ENCODE assay signal across 8 cellular contexts in the genomic region with DNA sequence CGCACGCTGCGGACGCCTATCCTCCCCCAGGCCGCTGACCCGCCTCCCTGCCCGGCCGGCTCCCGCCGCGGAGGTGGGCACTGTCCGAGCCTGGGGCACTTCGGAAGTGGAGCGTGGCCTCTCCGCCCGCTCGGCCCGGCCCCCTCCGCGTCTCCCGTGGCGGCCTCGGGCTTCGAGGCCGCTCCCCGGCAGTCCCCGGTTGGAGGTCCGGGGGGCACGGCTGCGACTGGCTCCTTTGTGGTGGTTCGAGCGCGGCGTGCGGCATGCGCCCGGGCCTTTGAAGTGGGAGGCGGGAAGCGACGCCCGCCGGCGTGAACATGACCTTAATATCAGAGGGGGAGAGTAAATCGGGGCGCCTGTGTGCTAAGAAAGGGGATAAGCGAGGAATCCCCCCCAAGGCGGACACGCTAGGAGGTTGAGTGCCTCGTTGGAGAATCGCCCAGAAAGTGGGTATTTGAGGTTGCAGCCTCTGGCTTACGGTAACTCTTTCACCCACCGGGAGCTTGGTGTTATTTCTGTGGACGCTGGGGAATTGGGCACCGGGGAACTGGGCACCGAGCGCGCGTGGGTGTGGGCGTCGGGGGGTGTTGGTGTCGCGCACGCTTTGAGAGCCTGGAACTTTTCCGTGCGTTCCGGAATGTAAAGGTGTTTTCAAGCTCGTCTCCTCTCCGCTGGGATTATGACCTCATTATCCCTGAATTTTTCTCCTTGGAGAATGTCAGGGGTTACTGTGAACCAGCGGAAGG. TPM values are rescaled to one million over a fixed set of nuclear protein-coding genes. Genes with fewer than 3 reads are reported as not detected.
DNase-seq lines count a peak whose midpoint lies in the region; ATAC-seq and TF ChIP-seq lines count a peak whose summit lies in the region.

No MANE protein-coding gene starts in this region.

- no peaks in the 10 kb centered on the region for H3K4me1 ChIP-seq in aorta (ENCODE audit: control insufficient read depth in 1 of 2, insufficient read depth in 2 of 2, low read length in 2 of 2)

- H3K27ac Mint-ChIP-seq in HFFc6 = peak overlapping the region; percentile 86

- DNase-seq in HFFc6 (no peak), NCI-H1092 (lab: John Stamatoyannopoulos, UW) (peak; percentile 2), fibroblast of mammary gland (ENCODE audit: low read depth) (no peak), omental fat pad (ENCODE audit: low spot score) (no peak), aorta (no peak), NCI-H2107 (lab: John Stamatoyannopoulos, UW) (no peak)
- DNase-seq in activated T-cell treated with anti-CD3 and anti-CD28 coated beads, Interleukin-2, amount 50 U/mL, for 48 hours = peak; percentile 60 to 61

- no peaks in the 10 kb centered on the region for H3K9me3 Mint-ChIP-seq in HFFc6

- H3K36me3 ChIP-seq in aorta (ENCODE audit: control insufficient read depth in 1 of 2, insufficient read depth in 2 of 2, low read length in 1 of 2) = no peaks in the 10 kb centered on the region

- peak overlapping the region in 1 of 2 donors; percentile 28 for H3K27ac ChIP-seq in aorta (ENCODE audit: low read depth in 1 of 2, low read length in 2 of 2)

- H3K36me3 Mint-ChIP-seq in HFFc6 (ENCODE audit: low read depth) = no peaks in the 10 kb centered on the region

- TF ChIP-seq CTCF in HFFc6 (IDR thresholded peaks at IDR 0.05) = no peak
- TF ChIP-seq CTCF in fibroblast of mammary gland (conservative IDR thresholded peaks at IDR 0.05; ENCODE audit: control insufficient read depth, insufficient read depth, low read depth, low read length) = no peak
- TF ChIP-seq CTCF in omental fat pad (IDR thresholded peaks at IDR 0.05) = no peak

- no peaks in the 10 kb centered on the region for H3K9me3 ChIP-seq in aorta (ENCODE audit: control insufficient read depth, low read length)

- 0% methylated on average over 43 to 69 of the region's 69 CpGs for WGBS in aorta, 2 donors

- peak; percentile 38 for ATAC-seq in GM18498 (IDR thresholded peaks at IDR 0.05; ENCODE audit: unreplicated experiment)
- peak; percentile 42 for ATAC-seq in omental fat pad (ENCODE audit: low FRiP score)
- ATAC-seq in aorta (ENCODE audit: low FRiP score) = peak; percentile 55

- intact Hi-C loops in aorta (cut with DNase I) = loop anchor here in 1 of 2 donors (10.0 kb wide), 1 partner anchor 216 kb away; the partner anchor contains the start of gene RPP38

- no peaks in the 10 kb centered on the region for H3K27me3 Mint-ChIP-seq in HFFc6 (ENCODE audit: insufficient read depth)

- peaks cover 29% of the 10 kb centered on the region for H3K4me1 Mint-ChIP-seq in HFFc6 (ENCODE audit: low read depth)

- H3K4me3 ChIP-seq in fibroblast of mammary gland (ENCODE audit: control insufficient read depth, low read depth, low read length) = peak overlapping the region; percentile 71
- H3K4me3 ChIP-seq in aorta (ENCODE audit: low read length in 2 of 2) = peak overlapping the region; percentile 81 to 98

- H3K4me3 Mint-ChIP-seq in HFFc6 = peak overlapping the region; percentile 96

- no peaks in the 10 kb centered on the region for H3K27me3 ChIP-seq in aorta (ENCODE audit: control insufficient read depth in 1 of 2, insufficient read depth in 2 of 2, low read length in 1 of 2)

RNA-seq across cellular contexts. Expression of gene SUV39H2, which starts 0.6 kb away (rescaled TPM):
- 10 to 100 TPM in 5 of 6 experiments, 1 to 10 TPM in 1; 8.6 to 18.1 (median 13.9) TPM for total RNA-seq in HFFc6 (2021; fragmentation: NEBNext Ultra II Directional; extraction: Animal tissue kit (Norgen Biotek cat#: 25700))
- total RNA-seq in omental fat pad (1 to 10 TPM; 4.4 to 7.9 (median 5.2) TPM), aorta (1 to 10 TPM; 5.2 to 8.0 TPM)
- 1 to 10 TPM; 1.1 to 3.0 TPM for polyA plus RNA-seq in aorta

RNA-seq across cellular contexts. Expression of gene HSPA14, which starts 41.1 kb away (rescaled TPM):
- 10 to 100 TPM; 10.7 to 13.7 (median 13.3) TPM for total RNA-seq in HFFc6 (2021; fragmentation: NEBNext Ultra II Directional; extraction: Animal tissue kit (Norgen Biotek cat#: 25700))
- total RNA-seq in omental fat pad (10 to 100 TPM in 3 of 4 donors, 1 to 10 TPM in 1; 9.1 to 15.3 (median 11.8) TPM), aorta (10 to 100 TPM; 11.5 TPM)
- 10 to 100 TPM in 1 of 2 donors, 1 to 10 TPM in 1; 7.3 to 11.7 TPM for polyA plus RNA-seq in aorta

RNA-seq across cellular contexts. Expression of gene MSANTD7, which starts 41.1 kb away (rescaled TPM):
- total RNA-seq in HFFc6 (2021; fragmentation: NEBNext Ultra II Directional; extraction: Animal tissue kit (Norgen Biotek cat#: 25700)) = 10 to 100 TPM; 11.0 to 14.5 (median 12.4) TPM
- 10 to 100 TPM in 2 of 4 donors, 1 to 10 TPM in 2; 7.5 to 18.0 (median 11.9) TPM for total RNA-seq in omental fat pad
- 1 to 10 TPM; 7.0 to 8.2 TPM for total RNA-seq in aorta
- 1 to 10 TPM; 2.6 to 4.1 TPM for polyA plus RNA-seq in aorta

RNA-seq across cellular contexts. Expression of gene CDNF, which starts 41.4 kb away (rescaled TPM):
- 1 to 10 TPM in 2 of 6 experiments, under 1 TPM in 4; 0.52 to 1.5 (median 0.97) TPM for total RNA-seq in HFFc6 (2021; fragmentation: NEBNext Ultra II Directional; extraction: Animal tissue kit (Norgen Biotek cat#: 25700))
- 1 to 10 TPM; 1.4 to 7.3 (median 2.0) TPM for total RNA-seq in omental fat pad
- 1 to 10 TPM; 1.9 TPM for total RNA-seq in aorta
- polyA plus RNA-seq in aorta = 1 to 10 TPM in 1 of 2 donors, not detected in 1; 1.3 TPM

Comparison
In these comparisons a context has a peak if more than half of its experiments do, and no peak if none do; other contexts are left out.
1. DNase-seq: peak in NCI-H1092 (single experiment) and activated T-cell treated with anti-CD3 and anti-CD28 coated beads, Interleukin-2, amount 50 U/mL, for 48 hours (2 of 2); none in HFFc6 (single experiment), fibroblast of mammary gland (single experiment), omental fat pad (single experiment), aorta (0 of 2) and NCI-H2107 (single experiment).
2. Peak in every context shown above with its lines, with median percentiles within 50 percentile points of each other: ATAC-seq.